ENCODE assay signal across 25 cellular contexts in the genomic region with DNA sequence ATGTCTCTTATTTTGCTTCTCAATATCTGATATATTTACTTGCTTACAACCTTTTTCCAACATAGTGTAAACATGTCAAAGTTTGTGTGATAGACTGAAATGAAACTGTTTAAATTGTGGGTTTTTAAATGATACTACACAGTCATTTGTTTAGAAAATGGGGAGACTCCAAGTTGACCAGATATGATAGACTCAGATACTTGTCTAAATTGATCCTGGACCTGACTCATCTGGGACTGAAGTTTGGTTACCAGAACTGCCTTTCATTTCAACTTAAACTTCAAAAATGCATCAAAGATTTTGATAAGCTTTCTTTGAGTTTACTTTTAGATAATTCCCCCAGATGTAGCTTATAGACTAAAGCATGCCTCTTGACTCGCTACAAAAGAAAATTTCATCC. TPM values are rescaled to one million over a fixed set of nuclear protein-coding genes. Genes with fewer than 3 reads are reported as not detected.
"Had no signal": no experiment of that assay in that cellular context is flagged by ENCODE, and none has a peak within 500 bp of the region (broad histone marks: within the 10 kb centered on the region; RNA-seq: fewer than 3 reads in every experiment).

No MANE protein-coding gene starts in this region.

- H3K4me3 ChIP-seq: dorsolateral prefrontal cortex, lower lobe of right lung, neural progenitor cell, prostate gland, right atrium auricular region, smooth muscle cell, suprapubic skin, transverse colon had no signal

- FAIRE-seq: frontal cortex, keratinocyte had no signal

- H3K27me3 ChIP-seq: dorsolateral prefrontal cortex, neural progenitor cell, right atrium auricular region, suprapubic skin, transverse colon had no signal

- DNase-seq: dorsolateral prefrontal cortex; effector CD4-positive, alpha-beta T cell; left ventricle myocardium superior; lower lobe of right lung; natural killer cell; stimulated activated CD4-positive, alpha-beta T cell treated with anti-CD3 and anti-CD28 coated beads, Interleukin-12 subunit alpha, Interleukin-12 subunit beta, amount 100 ng/mL, for 4 hours; stimulated activated CD4-positive, alpha-beta T cell treated with anti-CD3 and anti-CD28 coated beads, Interleukin-1b, Interleukin-23, amount 100 ng/mL, for 48 hours; stimulated activated CD4-positive, alpha-beta T cell treated with anti-CD3 and anti-CD28 coated beads, Interleukin-4, amount 100 ng/mL, for 1 hour; stimulated activated CD8-positive, alpha-beta memory T cell treated with anti-CD3 and anti-CD28 coated beads, Interleukin-4, amount 100 ng/mL, for 48 hours; stimulated activated naive CD4-positive, alpha-beta T cell; stimulated activated naive CD8-positive, alpha-beta T cell treated with anti-CD3 and anti-CD28 coated beads, Interleukin-15, amount 100 ng/mL, for 72 hours; transverse colon had no signal

- H3K9me3 ChIP-seq: lower lobe of right lung, prostate gland, right atrium auricular region, suprapubic skin, transverse colon had no signal

- H3K4me2 ChIP-seq: neural progenitor cell, smooth muscle cell had no signal

- H3K4me1 ChIP-seq: lower lobe of right lung, neural progenitor cell, prostate gland, right atrium auricular region, suprapubic skin had no signal

- H3K36me3 ChIP-seq: lower lobe of right lung, neural progenitor cell, prostate gland, right atrium auricular region, suprapubic skin, transverse colon had no signal

- H3K27ac ChIP-seq: dorsolateral prefrontal cortex, lower lobe of right lung, neural progenitor cell, prostate gland, right atrium auricular region, suprapubic skin, transverse colon had no signal

- H3K9ac ChIP-seq: neural progenitor cell had no signal

- ATAC-seq: left ventricle myocardium superior; lower lobe of right lung; natural killer cell; sciatic nerve; stimulated activated naive CD8-positive, alpha-beta T cell treated with anti-CD3 and anti-CD28 coated beads, Interleukin-15, amount 100 ng/mL, for 72 hours had no signal

- H2AFZ ChIP-seq: neural progenitor cell had no signal

RNA-seq across cellular contexts. Expression of a gene that starts 27.0 kb away (rescaled TPM):
- total RNA-seq: dorsolateral prefrontal cortex, fibroblast of villous mesenchyme, frontal cortex, left ventricle myocardium superior, lower lobe of right lung, mononuclear cell, natural killer cell, osteocyte, prostate gland, right atrium auricular region, smooth muscle cell, suprapubic skin, transverse colon, urinary bladder had no signal
- polyA plus RNA-seq: esophagus, keratinocyte, urinary bladder had no signal
